In genomic region chr15:60534546-60534945, GRCh38 we compare ENCODE assay signal across 18 cellular contexts. TPM values are rescaled to one million over a fixed set of nuclear protein-coding genes. Genes with fewer than 3 reads are reported as not detected.
DNase-seq lines count a peak whose midpoint lies in the region; ATAC-seq and TF ChIP-seq lines count a peak whose summit lies in the region.
"Had no signal": no experiment of that assay in that cellular context is flagged by ENCODE, and none has a peak within 500 bp of the region (broad histone marks: within the 10 kb centered on the region; RNA-seq: fewer than 3 reads in every experiment).

No MANE protein-coding gene starts in this region.

- H3K9me3 Mint-ChIP-seq in activated naive CD8-positive, alpha-beta T cell (ENCODE audit: low read depth): no peaks in the 10 kb centered on the region
- H3K9me3 Mint-ChIP-seq in activated naive CD8-positive, alpha-beta T cell treated with anti-CD3 and anti-CD28 coated beads for 36 hours: no peaks in the 10 kb centered on the region
- H3K9me3 Mint-ChIP-seq: IgD-negative memory B cell had no signal

- no peaks in the 10 kb centered on the region for H3K27me3 ChIP-seq in effector memory CD4-positive, alpha-beta T cell (replicated peaks; ENCODE audit: control insufficient read depth, insufficient read depth, low read length, poor library complexity, severe bottlenecking)

- POLR2A ChIA-PET in HEK293T (lab: Yijun Ruan, JAX): no interaction called here

- H3K4me3 ChIP-seq in effector memory CD4-positive, alpha-beta T cell (ENCODE audit: insufficient read depth, low read depth, low read length, poor library complexity, severe bottlenecking): no peak overlapping the region

- no peaks in the 10 kb centered on the region for H3K9me3 ChIP-seq in T-helper 17 cell (ENCODE audit: control insufficient read depth, low read length, poor library complexity, severe bottlenecking)
- no peaks in the 10 kb centered on the region for H3K9me3 ChIP-seq in effector memory CD4-positive, alpha-beta T cell (ENCODE audit: control insufficient read depth, low read length)

- H3K27ac ChIP-seq in effector memory CD4-positive, alpha-beta T cell (ENCODE audit: insufficient read depth, low read length, poor library complexity, severe bottlenecking): peak overlapping the region; percentile 44
- H3K27ac ChIP-seq in caudate nucleus (ENCODE audit: low read depth, low read length): no peak overlapping the region
- H3K27ac ChIP-seq: HL-60 had no signal

- peaks cover 44% of the 10 kb centered on the region for H3K4me1 ChIP-seq in effector memory CD4-positive, alpha-beta T cell (ENCODE audit: control insufficient read depth, insufficient read depth, low read length, poor library complexity, severe bottlenecking)

- no peak for DNase-seq in activated naive CD8-positive, alpha-beta T cell treated with anti-CD3 and anti-CD28 coated beads for 36 hours
- DNase-seq in T-helper 17 cell: no peak
- DNase-seq in effector memory CD4-positive, alpha-beta T cell: no peak
- DNase-seq in pulmonary artery endothelial cell (ENCODE audit: low read depth, low spot score): peak; percentile 13
- no peak for DNase-seq in caudate nucleus (lab: John Stamatoyannopoulos, UW)
- DNase-seq in HEK293T (ENCODE audit: extremely low spot score): no peak
- DNase-seq: ACHN, AML-193, DMS79, H7, NCI-H1105, NCI-H1694 treated with DMSO at 0.1 percent for 48 hours, NCI-H446, SHP77 treated with DMSO at 0.1 percent for 48 hours had no signal

- H3K27me3 Mint-ChIP-seq in activated naive CD8-positive, alpha-beta T cell: no peaks in the 10 kb centered on the region
- H3K27me3 Mint-ChIP-seq in activated naive CD8-positive, alpha-beta T cell treated with anti-CD3 and anti-CD28 coated beads for 36 hours: no peaks in the 10 kb centered on the region
- H3K27me3 Mint-ChIP-seq in T-helper 17 cell: no peaks in the 10 kb centered on the region
- H3K27me3 Mint-ChIP-seq: IgD-negative memory B cell had no signal

- peak overlapping the region; percentile 34 for H3K27ac Mint-ChIP-seq in activated naive CD8-positive, alpha-beta T cell
- H3K27ac Mint-ChIP-seq in activated naive CD8-positive, alpha-beta T cell treated with anti-CD3 and anti-CD28 coated beads for 36 hours: no peak overlapping the region
- peak overlapping the region; percentile 98 for H3K27ac Mint-ChIP-seq in T-helper 17 cell
- H3K27ac Mint-ChIP-seq: IgD-negative memory B cell had no signal

- peaks cover 2% of the 10 kb centered on the region for H3K36me3 Mint-ChIP-seq in activated naive CD8-positive, alpha-beta T cell
- peaks cover 11% of the 10 kb centered on the region for H3K36me3 Mint-ChIP-seq in activated naive CD8-positive, alpha-beta T cell treated with anti-CD3 and anti-CD28 coated beads for 36 hours
- peaks cover 5% of the 10 kb centered on the region for H3K36me3 Mint-ChIP-seq in T-helper 17 cell (ENCODE audit: low read depth)

- ATAC-seq in T-helper 17 cell (no peak), HG03565 (IDR thresholded peaks at IDR 0.05; ENCODE audit: unreplicated experiment) (no peak)

- H3K4me3 Mint-ChIP-seq in activated naive CD8-positive, alpha-beta T cell: no peak overlapping the region
- no peak overlapping the region for H3K4me3 Mint-ChIP-seq in activated naive CD8-positive, alpha-beta T cell treated with anti-CD3 and anti-CD28 coated beads for 36 hours
- H3K4me3 Mint-ChIP-seq in T-helper 17 cell: peak overlapping the region; percentile 51
- H3K4me3 Mint-ChIP-seq: IgD-negative memory B cell had no signal

- H3K36me3 ChIP-seq in effector memory CD4-positive, alpha-beta T cell (ENCODE audit: control insufficient read depth, insufficient read depth, low read length): peaks cover 17% of the 10 kb centered on the region

- CTCF ChIA-PET in HEK293T (lab: Yijun Ruan, JAX): no interaction called here

- peaks cover 78% of the 10 kb centered on the region for H3K4me1 Mint-ChIP-seq in activated naive CD8-positive, alpha-beta T cell (ENCODE audit: low read depth)
- H3K4me1 Mint-ChIP-seq in activated naive CD8-positive, alpha-beta T cell treated with anti-CD3 and anti-CD28 coated beads for 36 hours: peaks cover 61% of the 10 kb centered on the region
- H3K4me1 Mint-ChIP-seq in T-helper 17 cell: peaks cover 69% of the 10 kb centered on the region

TF ChIP-seq in HEK293T, 16 proteins besides CTCF, POLR2A, EP300 and RAD21:
- TF ChIP-seq L3MBTL2 (conservative IDR thresholded peaks at IDR 0.05): no peak
- no peak for TF ChIP-seq BHLHE40 (IDR thresholded peaks at IDR 0.05; ENCODE audit: borderline replicate concordance)
- no peak for TF ChIP-seq FOXM1 (IDR thresholded peaks at IDR 0.05; ENCODE audit: borderline replicate concordance)
- TF ChIP-seq ELF4 (IDR thresholded peaks at IDR 0.05): no peak
- no peak for TF ChIP-seq HDGF (IDR thresholded peaks at IDR 0.05; ENCODE audit: borderline replicate concordance)
- no peak for TF ChIP-seq TARDBP (IDR thresholded peaks at IDR 0.05)
- TF ChIP-seq ZNF384 (IDR thresholded peaks at IDR 0.05): no peak
- no peak for TF ChIP-seq CTBP1 (IDR thresholded peaks at IDR 0.05; ENCODE audit: borderline replicate concordance)
- TF ChIP-seq, protein P1, sequence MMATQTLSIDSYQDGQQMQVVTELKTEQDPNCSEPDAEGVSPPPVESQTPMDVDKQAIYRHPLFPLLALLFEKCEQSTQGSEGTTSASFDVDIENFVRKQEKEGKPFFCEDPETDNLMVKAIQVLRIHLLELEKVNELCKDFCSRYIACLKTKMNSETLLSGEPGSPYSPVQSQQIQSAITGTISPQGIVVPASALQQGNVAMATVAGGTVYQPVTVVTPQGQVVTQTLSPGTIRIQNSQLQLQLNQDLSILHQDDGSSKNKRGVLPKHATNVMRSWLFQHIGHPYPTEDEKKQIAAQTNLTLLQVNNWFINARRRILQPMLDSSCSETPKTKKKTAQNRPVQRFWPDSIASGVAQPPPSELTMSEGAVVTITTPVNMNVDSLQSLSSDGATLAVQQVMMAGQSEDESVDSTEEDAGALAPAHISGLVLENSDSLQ (IDR thresholded peaks at IDR 0.05): no peak
- no peak for TF ChIP-seq FOXA1 (IDR thresholded peaks at IDR 0.05)
- no peak for TF ChIP-seq SP1 (IDR thresholded peaks at IDR 0.05)
- no peak for TF ChIP-seq LEF1 (IDR thresholded peaks at IDR 0.05; ENCODE audit: borderline replicate concordance)
- TF ChIP-seq NFRKB (IDR thresholded peaks at IDR 0.05): no peak

RNA-seq across cellular contexts. Expression of gene ICE2, which starts 55.6 kb away (rescaled TPM):
- total RNA-seq in activated naive CD8-positive, alpha-beta T cell treated with anti-CD3 and anti-CD28 coated beads for 36 hours: 10 to 100 TPM; 72.0 to 72.8 TPM
- 10 to 100 TPM; 32.9 to 39.8 TPM for total RNA-seq in T-helper 17 cell
- total RNA-seq in pulmonary artery endothelial cell: 34.2 and 47.0 TPM in 2 replicates
